ENCODE assay signal across 1 cellular context in genomic region chr11:123100378-123101085, GRCh38.
TF ChIP-seq lines count a peak whose summit lies in the region.

No MANE protein-coding gene starts in this region.

TF ChIP-seq in GM23338, 12 proteins besides CTCF, POLR2A, EP300 and RAD21 (continued from another document):
- TF ChIP-seq REST (IDR thresholded peaks at IDR 0.05; ENCODE audit: unreplicated experiment) (no peak), EZH2phosphoT487 (IDR thresholded peaks at IDR 0.05; ENCODE audit: unreplicated experiment) (no peak), POLR2AphosphoS5 (IDR thresholded peaks at IDR 0.05; ENCODE audit: low read depth) (no peak), ZNF331 (CRISPR knock-in tag; IDR thresholded peaks at IDR 0.05; ENCODE audit: low read depth) (no peak), ETS1 (IDR thresholded peaks at IDR 0.05) (no peak), ZNF114 (CRISPR knock-in tag; IDR thresholded peaks at IDR 0.05) (no peak), EZH2 (IDR thresholded peaks at IDR 0.05; ENCODE audit: low read depth, unreplicated experiment) (no peak), ZNF462 (CRISPR knock-in tag; IDR thresholded peaks at IDR 0.05) (no peak), JUNB (IDR thresholded peaks at IDR 0.05; ENCODE audit: unreplicated experiment) (no peak), NANOG (IDR thresholded peaks at IDR 0.05; ENCODE audit: borderline replicate concordance) (no peak)
